Comparison of ENCODE assay signal across 8 cellular contexts in the genomic region with DNA sequence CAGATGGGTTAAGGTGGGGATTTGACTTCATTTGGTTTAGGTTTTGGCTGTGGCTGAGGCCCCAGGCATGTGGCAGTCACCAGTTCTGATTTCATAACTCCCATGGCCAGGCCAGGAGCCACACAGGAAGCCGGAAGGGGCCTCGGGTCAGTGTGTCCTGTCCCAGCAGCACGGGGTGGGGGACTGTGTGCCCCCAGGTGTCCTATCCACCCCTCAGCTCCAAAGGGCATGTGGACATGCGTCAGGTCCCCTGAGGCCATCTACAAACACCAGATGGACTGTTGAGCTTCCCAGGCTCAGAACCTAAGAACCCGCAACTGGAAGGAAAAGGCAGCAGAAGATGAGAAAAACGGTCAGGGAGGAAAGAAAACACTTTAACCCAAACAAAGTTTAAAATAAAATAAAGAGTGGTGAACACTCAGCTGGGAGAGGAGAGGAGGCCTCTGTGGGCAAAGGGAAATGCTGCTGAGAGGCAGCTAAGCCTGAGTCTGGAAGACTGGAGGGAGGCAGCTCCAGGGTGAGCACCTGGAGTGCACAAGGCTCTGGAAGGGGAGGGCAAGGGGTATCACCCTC.
DNase-seq lines count a peak whose midpoint lies in the region; ATAC-seq and TF ChIP-seq lines count a peak whose summit lies in the region.
"Had no signal": no experiment of that assay in that cellular context is flagged by ENCODE, and none has a peak within 500 bp of the region (broad histone marks: within the 10 kb centered on the region; RNA-seq: fewer than 3 reads in every experiment).

No MANE protein-coding gene starts in this region.

- H4K20me1 ChIP-seq in Loucy (ENCODE audit: insufficient read depth, low read length, poor library complexity, severe bottlenecking) (no peaks in the 10 kb centered on the region), hepatocyte (ENCODE audit: insufficient read depth, poor library complexity, severe bottlenecking) (no peaks in the 10 kb centered on the region)

- H3K27me3 Mint-ChIP-seq in activated naive CD8-positive, alpha-beta T cell treated with anti-CD3 and anti-CD28 coated beads for 36 hours, result peaks cover 29% of the 10 kb centered on the region
- H3K27me3 Mint-ChIP-seq in stimulated activated naive CD8-positive, alpha-beta T cell treated with anti-CD3 and anti-CD28 coated beads, Interleukin-15, amount 100 ng/mL, for 72 hours, result peaks cover 11% of the 10 kb centered on the region

- H3K36me3 ChIP-seq in Loucy (ENCODE audit: insufficient read depth, low read length) (no peaks in the 10 kb centered on the region), hepatocyte (replicated peaks; ENCODE audit: insufficient read depth, low read depth) (no peaks in the 10 kb centered on the region)

- H3K27ac ChIP-seq in hepatocyte, result peak overlapping the region; percentile 28

- TF ChIP-seq CTCF in Loucy (conservative IDR thresholded peaks at IDR 0.05; ENCODE audit: low read length), result no peak
- no peak for TF ChIP-seq CTCF in hepatocyte (IDR thresholded peaks at IDR 0.05; ENCODE audit: poor library complexity)

- WGBS in hepatocyte (ENCODE audit: low lambda C conversion rate, missing lambda C conversion rate), result 58% methylated on average over 6 of the region's 6 CpGs

- no peaks in the 10 kb centered on the region for H3K9me2 ChIP-seq in Loucy (replicated peaks; ENCODE audit: low read depth, low read length)
- no peaks in the 10 kb centered on the region for H3K9me2 ChIP-seq in hepatocyte (replicated peaks; ENCODE audit: insufficient read depth)

- H3K4me1 ChIP-seq in Loucy (ENCODE audit: insufficient read depth, low read length, poor library complexity, severe bottlenecking) (peaks cover 58% of the 10 kb centered on the region), hepatocyte (ENCODE audit: insufficient read depth) (peaks cover 10% of the 10 kb centered on the region)

- peak overlapping the region; percentile 84 for H3K4me2 ChIP-seq in Loucy (ENCODE audit: low read depth, low read length, poor library complexity, severe bottlenecking)
- H3K4me2 ChIP-seq in hepatocyte, result peak overlapping the region; percentile 37

- H3K4me1 Mint-ChIP-seq in activated naive CD8-positive, alpha-beta T cell treated with anti-CD3 and anti-CD28 coated beads for 36 hours, result peaks cover 42% of the 10 kb centered on the region
- H3K4me1 Mint-ChIP-seq in stimulated activated naive CD8-positive, alpha-beta T cell treated with anti-CD3 and anti-CD28 coated beads, Interleukin-15, amount 100 ng/mL, for 72 hours, result peaks cover 37% of the 10 kb centered on the region

- H2AFZ ChIP-seq in Loucy (ENCODE audit: low read length) (no peak overlapping the region), hepatocyte (no peak overlapping the region)

- peak overlapping the region; percentile 66 for H3K9ac ChIP-seq in Loucy (ENCODE audit: low read depth, low read length, poor library complexity, severe bottlenecking)

- ATAC-seq in stimulated activated naive CD8-positive, alpha-beta T cell treated with anti-CD3 and anti-CD28 coated beads, Interleukin-15, amount 100 ng/mL, for 72 hours, result no peak
- ATAC-seq in GM21717 (IDR thresholded peaks at IDR 0.05; ENCODE audit: unreplicated experiment), result no peak

- peak overlapping the region; percentile 54 for H3K4me3 Mint-ChIP-seq in activated naive CD8-positive, alpha-beta T cell treated with anti-CD3 and anti-CD28 coated beads for 36 hours
- H3K4me3 Mint-ChIP-seq in stimulated activated naive CD8-positive, alpha-beta T cell treated with anti-CD3 and anti-CD28 coated beads, Interleukin-15, amount 100 ng/mL, for 72 hours, result peak overlapping the region; percentile 66 to 82

- H3K9me3 ChIP-seq in Loucy (ENCODE audit: insufficient read depth, low read depth, low read length) (no peaks in the 10 kb centered on the region), hepatocyte (ENCODE audit: low read depth) (no peaks in the 10 kb centered on the region)

- DNase-seq in activated naive CD8-positive, alpha-beta T cell treated with anti-CD3 and anti-CD28 coated beads for 36 hours, result peak; percentile 6
- DNase-seq in hepatocyte (ENCODE audit: low spot score) (no peak), midbrain (lab: John Stamatoyannopoulos, UW) (no peak), GM19238 (ENCODE audit: insufficient read length, low spot score) (no peak)
- peak in 1 of 2 donors; percentile 17 for DNase-seq in stimulated activated naive CD8-positive, alpha-beta T cell treated with anti-CD3 and anti-CD28 coated beads, Interleukin-15, amount 100 ng/mL, for 72 hours
- DNase-seq: NCI-H226 had no signal

- H3K27me3 ChIP-seq in Loucy (ENCODE audit: insufficient read depth, low read length, poor library complexity, severe bottlenecking) (no peaks in the 10 kb centered on the region), hepatocyte (no peaks in the 10 kb centered on the region)

- peaks cover 2% of the 10 kb centered on the region for H3K36me3 Mint-ChIP-seq in activated naive CD8-positive, alpha-beta T cell treated with anti-CD3 and anti-CD28 coated beads for 36 hours

- H3K27ac Mint-ChIP-seq in activated naive CD8-positive, alpha-beta T cell treated with anti-CD3 and anti-CD28 coated beads for 36 hours, result peak overlapping the region; percentile 87
- H3K27ac Mint-ChIP-seq in stimulated activated naive CD8-positive, alpha-beta T cell treated with anti-CD3 and anti-CD28 coated beads, Interleukin-15, amount 100 ng/mL, for 72 hours, result peak overlapping the region; percentile 66 to 77

- 0 out of 2 replicates have a peak, but pooled peaks cover 7% of the 10 kb centered on the region for H3F3A ChIP-seq in Loucy (ENCODE audit: low read depth)

- H3K79me2 ChIP-seq in Loucy (ENCODE audit: insufficient read depth, low read length) (no peaks in the 10 kb centered on the region), hepatocyte (no peaks in the 10 kb centered on the region)

- H3K9me3 Mint-ChIP-seq in activated naive CD8-positive, alpha-beta T cell treated with anti-CD3 and anti-CD28 coated beads for 36 hours, result no peaks in the 10 kb centered on the region
- H3K9me3 Mint-ChIP-seq in stimulated activated naive CD8-positive, alpha-beta T cell treated with anti-CD3 and anti-CD28 coated beads, Interleukin-15, amount 100 ng/mL, for 72 hours, result no peaks in the 10 kb centered on the region

- peak overlapping the region; percentile 65 for H3K4me3 ChIP-seq in Loucy (ENCODE audit: low read length, poor library complexity, severe bottlenecking)
- H3K4me3 ChIP-seq in hepatocyte, result no peak overlapping the region
